In the genomic region with DNA sequence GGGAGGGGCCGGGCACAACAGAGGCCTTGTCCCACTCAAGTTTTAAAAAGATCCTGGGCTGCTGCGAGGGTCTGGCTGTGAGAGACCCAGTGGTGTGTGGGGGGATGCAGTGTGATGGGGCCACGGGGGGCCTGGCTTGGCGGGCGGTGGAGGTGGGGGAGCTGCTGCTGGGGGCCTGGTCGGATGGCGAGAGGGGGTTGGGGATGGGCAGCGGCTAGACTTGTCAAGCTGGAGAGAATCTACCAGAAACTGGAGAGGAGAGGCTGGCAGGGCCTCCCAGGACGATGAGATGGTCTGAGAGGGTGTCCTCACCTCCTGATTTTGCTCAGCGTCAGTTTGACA, we compare ENCODE assay signal across 32 cellular contexts. TPM values are rescaled to one million over a fixed set of nuclear protein-coding genes. Genes with fewer than 3 reads are reported as not detected.
"Had no signal": no experiment of that assay in that cellular context is flagged by ENCODE, and none has a peak within 500 bp of the region (broad histone marks: within the 10 kb centered on the region; RNA-seq: fewer than 3 reads in every experiment).

No MANE protein-coding gene starts in this region.

- ATAC-seq: foreskin keratinocyte; gastroesophageal sphincter; heart left ventricle; left cardiac atrium; left lung; mucosa of descending colon; stimulated activated naive CD8-positive, alpha-beta T cell treated with anti-CD3 and anti-CD28 coated beads, Interleukin-15, amount 100 ng/mL, for 72 hours had no signal

- H3K4me3 ChIP-seq: coronary artery, esophagus muscularis mucosa, gastroesophageal sphincter, heart left ventricle, hepatocyte, left lung, mucosa of descending colon, neural progenitor cell, prostate gland, right atrium auricular region, sigmoid colon, suprapubic skin, thyroid gland, vagina had no signal

- H3K27me3 ChIP-seq: esophagus muscularis mucosa, foreskin keratinocyte, gastroesophageal sphincter, heart left ventricle, hepatocyte, left lung, neural progenitor cell, right atrium auricular region, sigmoid colon, suprapubic skin, thyroid gland, vagina had no signal

- DNase-seq: dermis blood vessel endothelial cell; effector memory CD4-positive, alpha-beta T cell; foreskin keratinocyte; heart left ventricle; left cardiac atrium; left lung; mesenchymal stem cell; mucosa of descending colon; naive B cell; sigmoid colon; stimulated activated CD4-positive, alpha-beta T cell treated with anti-CD3 and anti-CD28 coated beads, Interleukin-4, amount 100 ng/mL, for 4 hours; stimulated activated naive CD4-positive, alpha-beta T cell; stimulated activated naive CD8-positive, alpha-beta T cell treated with anti-CD3 and anti-CD28 coated beads, Interleukin-15, amount 100 ng/mL, for 72 hours; thyroid gland; trophoblast cell had no signal

- H3K36me3 ChIP-seq: prostate gland had no signal

- H3K9me3 ChIP-seq: esophagus muscularis mucosa, gastroesophageal sphincter, heart left ventricle, left lung, mucosa of descending colon, prostate gland, right atrium auricular region, sigmoid colon, suprapubic skin, thyroid gland, vagina had no signal

- H3K27ac Mint-ChIP-seq: mesothelial cell of epicardium; natural killer cell treated with Interleukin-12 subunit alpha and Interleukin-12 subunit beta and Interleukin-15 and Interleukin-18, amount 100 ng/mL, for 72 hours; neural progenitor cell; stimulated activated naive CD8-positive, alpha-beta T cell treated with anti-CD3 and anti-CD28 coated beads, Interleukin-15, amount 100 ng/mL, for 72 hours had no signal

- H3K27ac ChIP-seq: coronary artery, esophagus muscularis mucosa, foreskin keratinocyte, gastroesophageal sphincter, heart left ventricle, hepatocyte, left lung, neural progenitor cell, prostate gland, right atrium auricular region, sigmoid colon, suprapubic skin, thyroid gland, vagina had no signal

- H3K36me3 Mint-ChIP-seq: naive B cell had no signal

- H3K27me3 Mint-ChIP-seq: naive B cell; natural killer cell treated with Interleukin-12 subunit alpha and Interleukin-12 subunit beta and Interleukin-15 and Interleukin-18, amount 100 ng/mL, for 72 hours; stimulated activated naive CD8-positive, alpha-beta T cell treated with anti-CD3 and anti-CD28 coated beads, Interleukin-15, amount 100 ng/mL, for 72 hours had no signal

- H3K4me3 Mint-ChIP-seq: mesothelial cell of epicardium; natural killer cell treated with Interleukin-12 subunit alpha and Interleukin-12 subunit beta and Interleukin-15 and Interleukin-18, amount 100 ng/mL, for 72 hours; neural progenitor cell; stimulated activated naive CD8-positive, alpha-beta T cell treated with anti-CD3 and anti-CD28 coated beads, Interleukin-15, amount 100 ng/mL, for 72 hours had no signal

- H3K9me3 Mint-ChIP-seq: mesothelial cell of epicardium; naive B cell; natural killer cell treated with Interleukin-12 subunit alpha and Interleukin-12 subunit beta and Interleukin-15 and Interleukin-18, amount 100 ng/mL, for 72 hours; neural progenitor cell; stimulated activated naive CD8-positive, alpha-beta T cell treated with anti-CD3 and anti-CD28 coated beads, Interleukin-15, amount 100 ng/mL, for 72 hours had no signal

RNA-seq across cellular contexts. Expression of gene RBBP8NL, which starts 35.3 kb away (rescaled TPM):
- total RNA-seq: dermis blood vessel endothelial cell; endothelial cell of umbilical vein; esophagus muscularis mucosa; fibroblast of lung; foreskin keratinocyte; heart left ventricle; kidney epithelial cell; left cardiac atrium; lung microvascular endothelial cell; natural killer cell treated with Interleukin-12 subunit alpha and Interleukin-12 subunit beta and Interleukin-15 and Interleukin-18, amount 100 ng/mL, for 72 hours; osteoblast; right atrium auricular region; sigmoid colon; skeletal muscle tissue had no signal
- polyA plus RNA-seq: endothelial cell of umbilical vein, fibroblast of lung, foreskin keratinocyte, heart left ventricle had no signal
